27 cellular contexts compared by ENCODE assay signal in genomic region chr2:54881759-54882158, GRCh38.
A peak's percentile ranks its signal among the peaks of the same experiment; 100 is the strongest.
DNase-seq lines count a peak whose midpoint lies in the region; ATAC-seq lines count a peak whose summit lies in the region.
"Had no signal": no experiment of that assay in that cellular context is flagged by ENCODE, and none has a peak within 500 bp of the region (broad histone marks: within the 10 kb centered on the region; RNA-seq: fewer than 3 reads in every experiment).

No MANE protein-coding gene starts in this region.

- H3K4me1 Mint-ChIP-seq in CD4-positive, CD25-positive, alpha-beta regulatory T cell: no peaks in the 10 kb centered on the region
- no peaks in the 10 kb centered on the region for H3K4me1 Mint-ChIP-seq in naive thymus-derived CD4-positive, alpha-beta T cell
- H3K4me1 Mint-ChIP-seq: memory B cell had no signal

- DNase-seq in NCI-H1092 treated with DMSO at 0.1 percent for 48 hours (lab: John Stamatoyannopoulos, UW) (peak; percentile 9), NCI-H1092 (lab: John Stamatoyannopoulos, UW) (no peak), NCI-H1694 treated with DMSO at 0.1 percent for 48 hours (lab: John Stamatoyannopoulos, UW) (peak; percentile 77), NCI-H526 treated with DMSO at 0.1 percent for 48 hours (lab: John Stamatoyannopoulos, UW) (no peak)
- peak in 1 of 3 donors; percentile 24 for DNase-seq in CD4-positive, CD25-positive, alpha-beta regulatory T cell
- DNase-seq in naive thymus-derived CD4-positive, alpha-beta T cell: peak in 4 of 9 donors; percentile 8 to 49 (median 19)
- no peak for DNase-seq in NK-92 treated with Interleukin-12 subunit alpha and Interleukin-12 subunit beta, amount 100 ng/mL, for 24 hours (lab: John Stamatoyannopoulos, UW)
- DNase-seq: 8988T; activated CD8-positive, alpha-beta memory T cell treated with anti-CD3 and anti-CD28 coated beads for 24 hours; activated naive CD4-positive, alpha-beta T cell treated with Interleukin-2 at 50 U/mL for 16 hours; activated T-cell treated with anti-CD3 and anti-CD28 coated beads, Interleukin-2, amount 50 U/mL, for 4 hours; effector CD8-positive, alpha-beta T cell; foreskin fibroblast; GOT3; heart right ventricle; KG1; left colon; NCI-H187 treated with DMSO at 0.1 percent for 48 hours; NCI-H226; NCI-H774; nucleus accumbens; Right ventricle myocardium superior; spleen; stimulated activated CD4-positive, alpha-beta T cell treated with anti-CD3 and anti-CD28 coated beads, Interleukin-4, amount 100 ng/mL, for 4 hours; transverse colon had no signal

- no peaks in the 10 kb centered on the region for H3K9me3 ChIP-seq in CD4-positive, CD25-positive, alpha-beta regulatory T cell (ENCODE audit: control insufficient read depth in 2 of 2, low read length in 2 of 2)
- no peaks in the 10 kb centered on the region for H3K9me3 ChIP-seq in naive thymus-derived CD4-positive, alpha-beta T cell (ENCODE audit: control insufficient read depth in 2 of 3, low read length in 3 of 3)
- H3K9me3 ChIP-seq: heart right ventricle, spleen, transverse colon had no signal

- POLR2A ChIA-PET in naive thymus-derived CD4-positive, alpha-beta T cell (lab: Charles Lee): interaction anchor here (0.7 kb wide), 1 partner anchor 88 kb away, joined by 4 read pairs; no protein-coding TSS in a partner anchor

- no peaks in the 10 kb centered on the region for H3K36me3 Mint-ChIP-seq in CD4-positive, CD25-positive, alpha-beta regulatory T cell
- H3K36me3 Mint-ChIP-seq in naive thymus-derived CD4-positive, alpha-beta T cell: no peaks in the 10 kb centered on the region

- peaks cover 0 to 1% (median 0%) of the 10 kb centered on the region in 7 donors for H3K9me3 Mint-ChIP-seq in CD4-positive, CD25-positive, alpha-beta regulatory T cell
- H3K9me3 Mint-ChIP-seq in naive thymus-derived CD4-positive, alpha-beta T cell: no peaks in the 10 kb centered on the region
- H3K9me3 Mint-ChIP-seq: activated T-cell treated with anti-CD3 and anti-CD28 coated beads, Interleukin-2, amount 50 U/mL, for 4 hours; memory B cell had no signal

- CTCF ChIA-PET in naive thymus-derived CD4-positive, alpha-beta T cell (lab: Charles Lee): no interaction called here

- intact Hi-C loops in naive thymus-derived CD4-positive, alpha-beta T cell (cut with micrococcal nuclease): no loop called here

- H3K27ac ChIP-seq in CD4-positive, CD25-positive, alpha-beta regulatory T cell (ENCODE audit: insufficient read depth, low read length, poor library complexity, severe bottlenecking): no peak overlapping the region
- H3K27ac ChIP-seq in naive thymus-derived CD4-positive, alpha-beta T cell (ENCODE audit: low read depth, low read length): no peak overlapping the region
- H3K27ac ChIP-seq: heart right ventricle, spleen, transverse colon had no signal

- no peak overlapping the region for H3K4me3 Mint-ChIP-seq in CD4-positive, CD25-positive, alpha-beta regulatory T cell
- H3K4me3 Mint-ChIP-seq in naive thymus-derived CD4-positive, alpha-beta T cell: no peak overlapping the region
- H3K4me3 Mint-ChIP-seq: activated T-cell treated with anti-CD3 and anti-CD28 coated beads, Interleukin-2, amount 50 U/mL, for 4 hours; memory B cell had no signal

- H3K27me3 ChIP-seq in CD4-positive, CD25-positive, alpha-beta regulatory T cell (ENCODE audit: control insufficient read depth, insufficient read depth, low read length): peaks cover 5% of the 10 kb centered on the region
- H3K27me3 ChIP-seq in naive thymus-derived CD4-positive, alpha-beta T cell (ENCODE audit: control insufficient read depth in 2 of 2, insufficient read depth in 2 of 2, low read length in 2 of 2): no peaks in the 10 kb centered on the region
- H3K27me3 ChIP-seq: spleen, transverse colon had no signal

- peak; percentile 47 to 56 for ATAC-seq in CD4-positive, CD25-positive, alpha-beta regulatory T cell (ENCODE audit: low read depth in 2 of 2)
- peak; percentile 46 for ATAC-seq in naive thymus-derived CD4-positive, alpha-beta T cell
- no peak for ATAC-seq in HG03196 (IDR thresholded peaks at IDR 0.05; ENCODE audit: unreplicated experiment)
- ATAC-seq: activated T-cell treated with anti-CD3 and anti-CD28 coated beads, Interleukin-2, amount 50 U/mL, for 4 hours; heart right ventricle; left colon had no signal

- peaks cover 30% of the 10 kb centered on the region for H3K27me3 Mint-ChIP-seq in CD4-positive, CD25-positive, alpha-beta regulatory T cell
- H3K27me3 Mint-ChIP-seq in naive thymus-derived CD4-positive, alpha-beta T cell: peaks cover 0 to 25% (median 0%) of the 10 kb centered on the region in 5 donors
- H3K27me3 Mint-ChIP-seq: memory B cell had no signal

- H3K36me3 ChIP-seq in CD4-positive, CD25-positive, alpha-beta regulatory T cell (ENCODE audit: control insufficient read depth, insufficient read depth, low read length): no peaks in the 10 kb centered on the region
- H3K36me3 ChIP-seq in naive thymus-derived CD4-positive, alpha-beta T cell (ENCODE audit: control insufficient read depth in 2 of 3, insufficient read depth in 3 of 3, low read length in 3 of 3): no peaks in the 10 kb centered on the region
- H3K36me3 ChIP-seq: heart right ventricle, spleen, transverse colon had no signal

- no peak overlapping the region for H3K27ac Mint-ChIP-seq in CD4-positive, CD25-positive, alpha-beta regulatory T cell
- H3K27ac Mint-ChIP-seq in naive thymus-derived CD4-positive, alpha-beta T cell: no peak overlapping the region
- H3K27ac Mint-ChIP-seq: memory B cell had no signal

- H3K4me3 ChIP-seq in CD4-positive, CD25-positive, alpha-beta regulatory T cell (ENCODE audit: low read depth, low read length): no peak overlapping the region
- no peak overlapping the region for H3K4me3 ChIP-seq in naive thymus-derived CD4-positive, alpha-beta T cell (ENCODE audit: low read length)
- H3K4me3 ChIP-seq: heart right ventricle, spleen, transverse colon had no signal

- H3K4me1 ChIP-seq in CD4-positive, CD25-positive, alpha-beta regulatory T cell (ENCODE audit: control insufficient read depth, insufficient read depth, low read length, poor library complexity, severe bottlenecking): no peaks in the 10 kb centered on the region
- H3K4me1 ChIP-seq in naive thymus-derived CD4-positive, alpha-beta T cell (ENCODE audit: control insufficient read depth in 2 of 2, insufficient read depth in 2 of 2, low read length in 2 of 2): no peaks in the 10 kb centered on the region
- H3K4me1 ChIP-seq: heart right ventricle, spleen had no signal

Comparison
In these comparisons a context has a peak if more than half of its experiments do, and no peak if none do; other contexts are left out.
1. DNase-seq: peak in NCI-H1092 treated with DMSO at 0.1 percent for 48 hours (single experiment) and NCI-H1694 treated with DMSO at 0.1 percent for 48 hours (single experiment); none in NCI-H1092 (single experiment), NK-92 treated with Interleukin-12 subunit alpha and Interleukin-12 subunit beta, amount 100 ng/mL, for 24 hours (single experiment) and NCI-H526 treated with DMSO at 0.1 percent for 48 hours (single experiment).